ENCODE assay signal across 24 cellular contexts in the genomic region with DNA sequence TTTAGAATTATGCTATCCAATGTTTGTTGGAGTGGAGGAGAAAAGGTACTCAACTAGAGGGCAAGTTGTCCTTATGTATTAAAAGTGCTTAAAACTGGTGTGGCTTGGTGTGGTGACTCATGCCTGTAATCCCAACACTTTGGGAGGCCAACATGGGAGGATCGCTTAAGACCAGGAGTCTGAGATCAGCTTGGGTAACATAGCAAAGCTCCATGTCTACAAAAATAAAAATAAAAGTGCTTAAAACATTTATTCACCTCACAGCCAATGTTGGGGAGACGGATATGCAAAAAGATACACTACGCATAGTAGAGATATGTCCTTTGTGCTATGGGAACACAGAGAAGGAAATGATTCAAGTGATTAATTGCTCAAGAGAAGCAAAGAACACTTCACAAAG. TPM values are rescaled to one million over a fixed set of nuclear protein-coding genes. Genes with fewer than 3 reads are reported as not detected.
"Had no signal": no experiment of that assay in that cellular context is flagged by ENCODE, and none has a peak within 500 bp of the region (broad histone marks: within the 10 kb centered on the region; RNA-seq: fewer than 3 reads in every experiment).

No MANE protein-coding gene starts in this region.

- H3K27me3 ChIP-seq: gastrocnemius medialis, sigmoid colon, suprapubic skin had no signal

- H3K36me3 Mint-ChIP-seq: type B pancreatic cell had no signal

- FAIRE-seq: bronchial epithelial cell, endometrium, keratinocyte, TTC549 had no signal

- H3K27ac Mint-ChIP-seq: activated CD4-positive, alpha-beta T cell treated with anti-CD3 and anti-CD28 coated beads, Interleukin-2, amount 10 ng/mL, durations not matched to agents 7 days and 5 days; activated T-helper 2 cell treated with anti-CD3 and anti-CD28 coated beads, Interferon-gamma antibody, Interleukin-2, Interleukin-4, amounts not matched to agents 10 μg/mL and 5 μg/mL and 100 μg/mL, durations not matched to agents 14 hours and 24 hours and 36 hours; nephron progenitor cell; T-helper 17 cell; type B pancreatic cell had no signal

- H3K27ac ChIP-seq: gastrocnemius medialis, psoas muscle, sigmoid colon, suprapubic skin had no signal

- H3K36me3 ChIP-seq: gastrocnemius medialis, heart right ventricle, sigmoid colon, suprapubic skin had no signal

- H3K4me3 ChIP-seq: gastrocnemius medialis, heart right ventricle, psoas muscle, sigmoid colon, suprapubic skin had no signal

- H3K4me3 Mint-ChIP-seq: activated CD4-positive, alpha-beta T cell treated with anti-CD3 and anti-CD28 coated beads, Interleukin-2, amount 10 ng/mL, durations not matched to agents 7 days and 5 days; nephron progenitor cell; T-helper 17 cell; type B pancreatic cell had no signal

- ATAC-seq: gastrocnemius medialis; heart right ventricle; left ventricle myocardium superior; psoas muscle; stimulated activated naive CD8-positive, alpha-beta T cell treated with anti-CD3 and anti-CD28 coated beads, Interleukin-15, Interleukin-2, amounts not matched to agents 100 U/mL and 50 U/mL, for 24 hours; T-helper 17 cell had no signal

- DNase-seq: activated CD4-positive, alpha-beta T cell treated with anti-CD3 and anti-CD28 coated beads, Interleukin-2, amount 10 ng/mL, durations not matched to agents 7 days and 5 days; activated CD4-positive, CD25-positive, alpha-beta regulatory T cell; activated naive CD4-positive, alpha-beta T cell treated with anti-CD3 and anti-CD28 coated beads, Interleukin-2, amount 50 U/mL, for 16 hours; activated T-cell treated with anti-CD3 and anti-CD28 coated beads for 4 hours; anterior cingulate cortex; gastrocnemius medialis; heart right ventricle; left ventricle myocardium superior; mesendoderm; nephron progenitor cell; psoas muscle; sigmoid colon; stimulated activated CD4-positive, alpha-beta T cell treated with anti-CD3 and anti-CD28 coated beads, Interleukin-4, amount 100 ng/mL, for 1 hour; stimulated activated CD8-positive, alpha-beta memory T cell treated with anti-CD3 and anti-CD28 coated beads, Interleukin-4, amount 100 ng/mL, for 48 hours; stimulated activated naive CD8-positive, alpha-beta T cell treated with anti-CD3 and anti-CD28 coated beads, Interleukin-15, Interleukin-2, amounts not matched to agents 100 U/mL and 50 U/mL, for 24 hours; T-helper 17 cell had no signal

- H3K9me3 ChIP-seq: gastrocnemius medialis, psoas muscle, sigmoid colon, suprapubic skin had no signal

- H3K4me1 ChIP-seq: psoas muscle, sigmoid colon, suprapubic skin had no signal

RNA-seq across cellular contexts. Expression of gene TNFAIP6, which starts 19.3 kb away (rescaled TPM):
- total RNA-seq: activated CD4-positive, alpha-beta T cell treated with anti-CD3 and anti-CD28 coated beads, Interleukin-2, amount 10 ng/mL, durations not matched to agents 7 days and 5 days; activated CD8-positive, alpha-beta memory T cell treated with anti-CD3 and anti-CD28 coated beads for 36 hours; activated T-helper 2 cell treated with anti-CD3 and anti-CD28 coated beads, Interferon-gamma antibody, Interleukin-2, Interleukin-4, amounts not matched to agents 10 μg/mL and 5 μg/mL and 100 μg/mL, durations not matched to agents 14 hours and 24 hours and 36 hours; T-helper 17 cell had no signal
